ENCODE assay signal across 25 cellular contexts in the genomic region with DNA sequence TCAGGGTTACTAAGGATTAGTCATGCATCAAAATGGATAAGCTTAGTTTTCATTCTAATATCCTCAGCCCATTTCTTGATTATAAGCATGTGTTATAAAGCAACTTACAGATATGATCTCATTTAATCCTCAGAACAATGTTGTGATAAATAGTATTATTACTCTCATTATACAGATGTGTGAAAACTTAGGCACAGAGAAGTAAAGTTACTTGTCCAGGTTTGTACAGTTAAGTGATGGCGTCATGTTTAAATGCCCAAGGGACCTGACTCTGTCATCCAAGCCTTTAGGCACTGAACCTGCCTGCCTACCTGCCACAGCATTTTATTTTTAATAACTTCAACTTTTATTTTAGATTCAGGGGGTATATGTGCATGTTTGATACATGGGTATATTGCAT.
"Had no signal": no experiment of that assay in that cellular context is flagged by ENCODE, and none has a peak within 500 bp of the region (broad histone marks: within the 10 kb centered on the region; RNA-seq: fewer than 3 reads in every experiment).

No MANE protein-coding gene starts in this region.

- ATAC-seq: stimulated activated effector memory CD8-positive, alpha-beta T cell treated with anti-CD3 and anti-CD28 coated beads, Interleukin-12 subunit alpha, Interleukin-12 subunit beta, amount 100 ng/mL, for 72 hours; stimulated activated memory B cell treated with anti-CD40 and anti-IgM and Interleukin-4, amounts not matched to agents 10 μg/mL and 1 μg/mL and 100 μg/mL, for 72 hours; stimulated activated naive B cell treated with anti-CD40 and anti-IgM and Interleukin-4, amounts not matched to agents 10 μg/mL and 1 μg/mL and 100 μg/mL, for 72 hours; stimulated activated naive CD8-positive, alpha-beta T cell treated with anti-CD3 and anti-CD28 coated beads, Interleukin-15, amount 100 ng/mL, for 72 hours; stimulated activated naive CD8-positive, alpha-beta T cell treated with anti-CD3 and anti-CD28 coated beads, Interleukin-15, Interleukin-2, amounts not matched to agents 100 U/mL and 50 U/mL, for 24 hours; upper lobe of right lung had no signal

- H3K4me3 ChIP-seq: stomach, suprapubic skin, testis, thoracic aorta, thyroid gland, tibial artery, tibial nerve, transverse colon, upper lobe of left lung, upper lobe of right lung, uterus, vagina had no signal

- H3K27me3 ChIP-seq: stomach, suprapubic skin, testis, thyroid gland, tibial artery, tibial nerve, transverse colon, upper lobe of left lung, upper lobe of right lung, uterus, vagina had no signal

- DNase-seq: stimulated activated CD4-positive, alpha-beta T cell treated with anti-CD3 and anti-CD28 coated beads, Interleukin-2, amount 100 ng/mL, for 48 hours; stimulated activated CD4-positive, alpha-beta T cell treated with anti-CD3 and anti-CD28 coated beads, Interleukin-4, amount 100 ng/mL, for 1 hour; stimulated activated CD4-positive, alpha-beta T cell treated with anti-CD3 and anti-CD28 coated beads, Interleukin-4, amount 100 ng/mL, for 24 hours; stimulated activated CD4-positive, alpha-beta T cell treated with anti-CD3 and anti-CD28 coated beads, Interleukin-4, amount 100 ng/mL, for 4 hours; stimulated activated CD8-positive, alpha-beta memory T cell treated with anti-CD3 and anti-CD28 coated beads, Interleukin-4, amount 100 ng/mL, for 48 hours; stimulated activated naive B cell treated with anti-CD40 and anti-IgM and Interleukin-4, amounts not matched to agents 10 μg/mL and 1 μg/mL and 100 μg/mL, for 72 hours; stimulated activated naive CD4-positive, alpha-beta T cell; stimulated activated naive CD4-positive, alpha-beta T cell treated with Interleukin-2 at 50 U/mL for 16 hours; stimulated activated naive CD8-positive, alpha-beta T cell treated with anti-CD3 and anti-CD28 coated beads, Interleukin-15, amount 100 ng/mL, for 72 hours; stimulated activated naive CD8-positive, alpha-beta T cell treated with anti-CD3 and anti-CD28 coated beads, Interleukin-15, Interleukin-2, amounts not matched to agents 100 U/mL and 50 U/mL, for 24 hours; stomach; substantia nigra; testis; thyroid gland; tibial artery; transverse colon; upper lobe of left lung; upper lobe of right lung; uterus had no signal

- H3K36me3 ChIP-seq: stomach, suprapubic skin, thoracic aorta, thyroid gland, tibial artery, tibial nerve, transverse colon, upper lobe of left lung, upper lobe of right lung, uterus, vagina had no signal

- H3K9me3 ChIP-seq: stomach, suprapubic skin, testis, thoracic aorta, thyroid gland, tibial artery, tibial nerve, transverse colon, upper lobe of left lung, upper lobe of right lung, uterus, vagina had no signal

- H3K27ac ChIP-seq: stomach, suprapubic skin, testis, thoracic aorta, tibial artery, tibial nerve, transverse colon, upper lobe of left lung, upper lobe of right lung, uterus, vagina had no signal

- H3K4me1 ChIP-seq: stomach, suprapubic skin, testis, tibial artery, tibial nerve, transverse colon, upper lobe of left lung, upper lobe of right lung, uterus, vagina had no signal
